In genomic region chr5:149962040-149962439, GRCh38 we compare ENCODE assay signal across 8 cellular contexts. TPM values are rescaled to one million over a fixed set of nuclear protein-coding genes. Genes with fewer than 3 reads are reported as not detected.
A peak's percentile ranks its signal among the peaks of the same experiment; 100 is the strongest.
DNase-seq lines count a peak whose midpoint lies in the region; ATAC-seq and TF ChIP-seq lines count a peak whose summit lies in the region.

No MANE protein-coding gene starts in this region.

- no peak overlapping the region for H2AK5ac ChIP-seq in neuronal stem cell (ENCODE audit: low read depth, low read length)

- no peak for ATAC-seq in HG03571 (IDR thresholded peaks at IDR 0.05; ENCODE audit: unreplicated experiment)

- H3K4me3 ChIP-seq in AG09309 (ENCODE audit: control insufficient read depth, low read depth, low read length) (no peak overlapping the region), GM06990 (replicated peaks; ENCODE audit: low read depth, low read length) (no peak overlapping the region), muscle layer of colon (ENCODE audit: low read depth in 1 of 2, low read length in 2 of 2) (no peak overlapping the region), neuronal stem cell (ENCODE audit: low read length in 2 of 2) (no peak overlapping the region)

- no peak overlapping the region for H2BK5ac ChIP-seq in neuronal stem cell (ENCODE audit: low read length)

- intact Hi-C loops in posterior cingulate gyrus (cut with DNase I), result loop anchor here (1.0 to 5.0 kb wide), 3 partner anchors 40 to 125 kb away; partner anchors contain the start of genes HMGXB3 and TIGD6

- WGBS in neuronal stem cell (ENCODE audit: extremely low coverage in 2 of 2, insufficient read length in 2 of 2, insufficient replicate concordance in 1 of 2), 2 donors, result no CpG with 5 or more reads among the region's 7 CpGs

- peak; percentile 58 for TF ChIP-seq CTCF in AG09309 (IDR thresholded peaks at IDR 0.05; ENCODE audit: control insufficient read depth, insufficient read depth, low read depth, low read length, missing control alignments)
- TF ChIP-seq CTCF in GM06990 (IDR thresholded peaks at IDR 0.05; ENCODE audit: insufficient read depth, low read length, poor library complexity, severe bottlenecking), result peak; percentile 46

- no peak overlapping the region for H2BK120ac ChIP-seq in neuronal stem cell (ENCODE audit: low read depth, low read length)

- H3K9ac ChIP-seq in muscle layer of colon (ENCODE audit: low read length) (no peak overlapping the region), neuronal stem cell (ENCODE audit: low read depth, low read length, poor library complexity) (no peak overlapping the region)

- H3K9me3 ChIP-seq in muscle layer of colon (ENCODE audit: low read length) (no peaks in the 10 kb centered on the region), neuronal stem cell (replicated peaks in 1 of 2; ENCODE audit: control insufficient read depth in 2 of 2, insufficient read depth in 1 of 2, low read depth in 1 of 2, low read length in 2 of 2) (no peaks in the 10 kb centered on the region)

- H3K36me3 ChIP-seq in GM06990 (ENCODE audit: control insufficient read depth, insufficient read depth, low read length) (no peaks in the 10 kb centered on the region), muscle layer of colon (ENCODE audit: insufficient read depth, low read length) (no peaks in the 10 kb centered on the region), neuronal stem cell (replicated peaks in 1 of 2; ENCODE audit: control insufficient read depth in 2 of 2, insufficient read depth in 2 of 2, low read length in 2 of 2) (no peaks in the 10 kb centered on the region)

- H4K8ac ChIP-seq in neuronal stem cell (ENCODE audit: low read depth, low read length), result no peak overlapping the region

- no peak overlapping the region for H3K18ac ChIP-seq in neuronal stem cell (ENCODE audit: low read length)

- H3K4ac ChIP-seq in neuronal stem cell (ENCODE audit: low read length), result no peak overlapping the region

- H2AFZ ChIP-seq in neuronal stem cell (ENCODE audit: low read length), result no peak overlapping the region

- no peak overlapping the region for H3K23ac ChIP-seq in neuronal stem cell (ENCODE audit: low read depth, low read length, poor library complexity)

- H3K4me2 ChIP-seq in neuronal stem cell (ENCODE audit: insufficient read depth, low read length, poor library complexity, severe bottlenecking), result no peak overlapping the region

- no peaks in the 10 kb centered on the region for H3K27me3 ChIP-seq in GM06990 (replicated peaks; ENCODE audit: control insufficient read depth, insufficient read depth, low read length)
- no peaks in the 10 kb centered on the region for H3K27me3 ChIP-seq in muscle layer of colon (ENCODE audit: control insufficient read depth in 1 of 2, insufficient read depth in 2 of 2, low read length in 2 of 2)
- H3K27me3 ChIP-seq in neuronal stem cell (ENCODE audit: control insufficient read depth in 3 of 3, insufficient read depth in 3 of 3, low read depth in 1 of 3, low read length in 3 of 3), result peaks cover 0 to 4% (median 0%) of the 10 kb centered on the region in 3 experiments

- H3K27ac ChIP-seq in muscle layer of colon (ENCODE audit: low read depth, low read length) (peak overlapping the region; percentile 96), neuronal stem cell (replicated peaks; ENCODE audit: low read length) (no peak overlapping the region)

- no peak overlapping the region for H2BK12ac ChIP-seq in neuronal stem cell (ENCODE audit: low read length)

- no peak overlapping the region for H3K14ac ChIP-seq in neuronal stem cell (ENCODE audit: low read length)

- DNase-seq in AG09309 (ENCODE audit: low read depth) (peak; percentile 27), GM06990 (ENCODE audit: extremely low read depth, insufficient read length) (peak; percentile 6), NOMO-1 treated with dmso at 0.1 percent for 144 hours (lab: John Stamatoyannopoulos, UW; ENCODE audit: unreplicated experiment) (peak; percentile 9), cerebellar cortex (ENCODE audit: low spot score) (peak; percentile 81), neuronal stem cell (ENCODE audit: low spot score) (no peak), posterior cingulate gyrus (no peak)

- H2BK15ac ChIP-seq in neuronal stem cell (ENCODE audit: low read length), result no peak overlapping the region

- H3K4me1 ChIP-seq in muscle layer of colon (ENCODE audit: insufficient read depth, low read length) (peaks cover 20% of the 10 kb centered on the region), neuronal stem cell (ENCODE audit: control insufficient read depth in 2 of 2, insufficient read depth in 1 of 2, low read depth in 1 of 2, low read length in 2 of 2) (peaks cover 6 to 8% of the 10 kb centered on the region in 2 donors)

- H4K91ac ChIP-seq in neuronal stem cell (ENCODE audit: low read depth, low read length, poor library complexity), result no peak overlapping the region

- no peaks in the 10 kb centered on the region for H3K79me1 ChIP-seq in neuronal stem cell (ENCODE audit: low read depth, low read length)

RNA-seq across cellular contexts. Expression of gene SLC26A2, which starts 1.5 kb away (rescaled TPM):
- 6.6 TPM for polyA plus RNA-seq in neuronal stem cell (2013, experiment 1 of 2)
- 6.5 TPM for polyA plus RNA-seq in neuronal stem cell (2013, experiment 2 of 2)

RNA-seq across cellular contexts. Expression of gene PDE6A, which starts 17.4 kb away (rescaled TPM):
- polyA plus RNA-seq in neuronal stem cell (2013, experiment 1 of 2), result not detected
- polyA plus RNA-seq in neuronal stem cell (2013, experiment 2 of 2), result not detected

RNA-seq across cellular contexts. Expression of gene TIGD6, which starts 38.4 kb away (rescaled TPM):
- 4.2 TPM for polyA plus RNA-seq in neuronal stem cell (2013, experiment 1 of 2)
- polyA plus RNA-seq in neuronal stem cell (2013, experiment 2 of 2), result 3.6 TPM

RNA-seq across cellular contexts. Expression of gene HMGXB3, which starts 38.5 kb away (rescaled TPM):
- 17.8 TPM for polyA plus RNA-seq in neuronal stem cell (2013, experiment 1 of 2)
- polyA plus RNA-seq in neuronal stem cell (2013, experiment 2 of 2), result 17.2 TPM

Comparison
In these comparisons a context has a peak if more than half of its experiments do, and no peak if none do; other contexts are left out.
1. DNase-seq: peak in AG09309 (single experiment), GM06990 (single experiment), NOMO-1 treated with dmso at 0.1 percent for 144 hours (single experiment) and cerebellar cortex (single experiment); none in neuronal stem cell (single experiment) and posterior cingulate gyrus (0 of 10).